ENCODE assay signal across 26 cellular contexts in genomic region chr9:131847665-131848354, GRCh38.
"Had no signal": no experiment of that assay in that cellular context is flagged by ENCODE, and none has a peak within 500 bp of the region (broad histone marks: within the 10 kb centered on the region; RNA-seq: fewer than 3 reads in every experiment).

No MANE protein-coding gene starts in this region.

- H3K9me3 Mint-ChIP-seq: activated naive CD4-positive, alpha-beta T cell treated with anti-CD3 and anti-CD28 coated beads, Interleukin-2, amount 50 U/mL, for 24 hours; central memory CD8-positive, alpha-beta T cell had no signal

- H3K4me3 ChIP-seq: ascending aorta, body of pancreas, Peyer's patch, SJCRH30 had no signal

- H3K4me3 Mint-ChIP-seq: activated CD8-positive, alpha-beta T cell treated with anti-CD3 and anti-CD28 coated beads, Interleukin-2, amount 10 ng/mL, durations not matched to agents 7 days and 5 days; activated naive CD4-positive, alpha-beta T cell treated with anti-CD3 and anti-CD28 coated beads, Interleukin-2, amount 50 U/mL, for 24 hours; central memory CD8-positive, alpha-beta T cell had no signal

- H3K4me1 ChIP-seq: ascending aorta, body of pancreas, Peyer's patch had no signal

- H3K4me1 Mint-ChIP-seq: activated naive CD4-positive, alpha-beta T cell treated with anti-CD3 and anti-CD28 coated beads, Interleukin-2, amount 50 U/mL, for 24 hours; central memory CD8-positive, alpha-beta T cell had no signal

- H3K36me3 ChIP-seq: ascending aorta, Peyer's patch, SJCRH30, WERI-Rb-1 had no signal

- H3K27ac ChIP-seq: ascending aorta, body of pancreas, Peyer's patch, RWPE1, SJCRH30, WERI-Rb-1 had no signal

- H3K27me3 Mint-ChIP-seq: activated naive CD4-positive, alpha-beta T cell treated with anti-CD3 and anti-CD28 coated beads, Interleukin-2, amount 50 U/mL, for 24 hours had no signal

- H3K27ac Mint-ChIP-seq: activated CD8-positive, alpha-beta T cell treated with anti-CD3 and anti-CD28 coated beads, Interleukin-2, amount 10 ng/mL, durations not matched to agents 7 days and 5 days; activated naive CD4-positive, alpha-beta T cell treated with anti-CD3 and anti-CD28 coated beads, Interleukin-2, amount 50 U/mL, for 24 hours had no signal

- ATAC-seq: activated CD4-positive, CD25-positive, alpha-beta regulatory T cell treated with anti-CD3 and anti-CD28 coated beads, Interleukin-2, amount 50 U/mL, for 24 hours; activated CD8-positive, alpha-beta T cell treated with anti-CD3 and anti-CD28 coated beads, Interleukin-2, amount 10 ng/mL, durations not matched to agents 7 days and 5 days; body of pancreas had no signal

- H3K4me2 ChIP-seq: SK-N-SH had no signal

- H3K27me3 ChIP-seq: ascending aorta, body of pancreas, Peyer's patch, SJCRH30 had no signal

- H3K9ac ChIP-seq: SK-N-SH had no signal

- H3K36me3 Mint-ChIP-seq: activated naive CD4-positive, alpha-beta T cell treated with anti-CD3 and anti-CD28 coated beads, Interleukin-2, amount 50 U/mL, for 24 hours had no signal

- DNase-seq: activated CD4-positive, alpha-beta T cell treated with anti-CD3 and anti-CD28 coated beads for 48 hours; activated CD4-positive, alpha-beta T cell treated with anti-CD3 and anti-CD28 coated beads, Interleukin-2, amount 50 U/mL, for 4 hours; activated CD8-positive, alpha-beta memory T cell treated with anti-CD3 and anti-CD28 coated beads, Interleukin-2, amount 50 U/mL, for 48 hours; activated CD8-positive, alpha-beta T cell treated with anti-CD3 and anti-CD28 coated beads, Interleukin-2, amount 10 ng/mL, durations not matched to agents 7 days and 5 days; activated effector memory CD4-positive, alpha-beta T cell treated with Interleukin-2 at 50 U/mL for 16 hours; activated naive CD4-positive, alpha-beta T cell; activated T-cell treated with anti-CD3 and anti-CD28 coated beads, Interleukin-2, amount 50 U/mL, for 1 hour; amniotic stem cell; body of pancreas; NCI-H1048; NCI-H146; NCI-H187 treated with DMSO at 0.1 percent for 48 hours; NCI-H2081 treated with DMSO at 0.1 percent for 48 hours; NCI-H446; NCI-H524; Peyer's patch; Right ventricle myocardium superior; SJCRH30; SK-N-SH; T-helper 1 cell; WERI-Rb-1 had no signal

- H3K9me3 ChIP-seq: ascending aorta, body of pancreas, Peyer's patch, SJCRH30, SK-N-SH had no signal
